In the genomic region with DNA sequence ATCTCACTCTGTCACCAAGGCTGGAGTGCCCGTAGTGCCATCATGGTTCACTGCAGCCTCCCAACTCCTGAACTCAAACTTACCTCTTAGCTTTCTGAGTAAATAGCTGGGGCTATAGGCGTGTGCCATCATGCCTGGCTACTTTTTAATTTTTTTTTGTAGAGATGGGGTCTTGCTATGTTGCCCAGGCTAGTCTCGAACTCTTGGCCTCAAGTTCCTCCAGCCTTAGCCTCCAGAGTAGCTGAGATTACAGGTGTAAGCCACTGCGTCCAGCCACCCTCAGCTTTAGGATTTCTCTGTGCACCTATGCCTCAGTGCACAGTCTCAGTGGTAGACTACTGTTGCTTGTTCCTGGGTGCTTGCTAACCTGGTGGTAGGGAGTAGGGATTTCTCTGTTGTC, we compare ENCODE assay signal across 17 cellular contexts. TPM values are rescaled to one million over a fixed set of nuclear protein-coding genes. Genes with fewer than 3 reads are reported as not detected.
A peak's percentile ranks its signal among the peaks of the same experiment; 100 is the strongest.
DNase-seq lines count a peak whose midpoint lies in the region; ATAC-seq and TF ChIP-seq lines count a peak whose summit lies in the region.
"Had no signal": no experiment of that assay in that cellular context is flagged by ENCODE, and none has a peak within 500 bp of the region (broad histone marks: within the 10 kb centered on the region; RNA-seq: fewer than 3 reads in every experiment).

No MANE protein-coding gene starts in this region.

- no TSS peak for BruUV-seq in Caco-2 (replicated peaks; lab: Mats Ljungman, UMichigan)

- TF ChIP-seq CTCF in CD4-positive, alpha-beta T cell (IDR thresholded peaks at IDR 0.05) = no peak
- no peak for TF ChIP-seq CTCF in Caco-2 (IDR thresholded peaks at IDR 0.05; ENCODE audit: insufficient read depth in 1 of 2, low read depth in 1 of 2, low read length in 1 of 2, severe bottlenecking in 1 of 2, unreplicated experiment in 1 of 2)
- no peak for TF ChIP-seq CTCF in osteocyte (IDR thresholded peaks at IDR 0.05)

- no peak for ATAC-seq in CD4-positive, alpha-beta T cell (ENCODE audit: poor library complexity)
- ATAC-seq in activated T-helper 17 cell treated with anti-CD3 and anti-CD28 coated beads, Interleukin-2, amount 50 U/mL, for 72 hours (replicated peaks) = no peak
- ATAC-seq in HG02852 (IDR thresholded peaks at IDR 0.05; ENCODE audit: unreplicated experiment) (no peak), HG02642 (IDR thresholded peaks at IDR 0.05; ENCODE audit: poor library complexity, unreplicated experiment) (no peak)
- ATAC-seq: left lung, upper lobe of right lung had no signal

- peak overlapping the region; percentile 94 for H3K27ac Mint-ChIP-seq in CD4-positive, alpha-beta T cell
- peak overlapping the region; percentile 85 for H3K27ac Mint-ChIP-seq in Caco-2 (ENCODE audit: unreplicated experiment)
- H3K27ac Mint-ChIP-seq in activated T-helper 17 cell treated with anti-CD3 and anti-CD28 coated beads, Interleukin-2, amount 50 U/mL, for 72 hours = peak overlapping the region; percentile 90
- peak overlapping the region; percentile 57 for H3K27ac Mint-ChIP-seq in osteocyte (ENCODE audit: unreplicated experiment)

- CTCF ChIA-PET in CD4-positive, alpha-beta T cell (lab: Charles Lee) = interaction anchor here (1.3 to 3.9 kb wide), 4 partner anchors 8 to 59 kb away, joined by 4 to 23 read pairs (median 12); no protein-coding TSS in a partner anchor
- CTCF ChIA-PET in Caco-2 (lab: Charles Lee) = no interaction called here

- intact Hi-C loops in CD4-positive, alpha-beta T cell (cut with DNase I, micrococcal nuclease) = no loop called here
- intact Hi-C loops in Caco-2 (cut with micrococcal nuclease; ENCODE audit: unreplicated experiment) = loop anchor here (5.0 kb wide), 1 partner anchor 43 kb away; a partner anchor contains a TSS

- H3K9me3 ChIP-seq in CD4-positive, alpha-beta T cell (ENCODE audit: control insufficient read depth, low read length) = no peaks in the 10 kb centered on the region
- H3K9me3 ChIP-seq in Caco-2 = no peaks in the 10 kb centered on the region
- H3K9me3 ChIP-seq: BE2C, colonic mucosa, left lung, ovary, upper lobe of right lung had no signal

- no peak overlapping the region for H3K4me3 ChIP-seq in Caco-2 (ENCODE audit: low read depth, low read length)
- H3K4me3 ChIP-seq: colonic mucosa, left lung, ovary, upper lobe of right lung had no signal

- peak overlapping the region; percentile 77 for H3K4me3 Mint-ChIP-seq in CD4-positive, alpha-beta T cell
- no peak overlapping the region for H3K4me3 Mint-ChIP-seq in Caco-2 (ENCODE audit: unreplicated experiment)
- peak overlapping the region; percentile 71 for H3K4me3 Mint-ChIP-seq in activated T-helper 17 cell treated with anti-CD3 and anti-CD28 coated beads, Interleukin-2, amount 50 U/mL, for 72 hours
- H3K4me3 Mint-ChIP-seq in osteocyte (ENCODE audit: unreplicated experiment) = no peak overlapping the region

- H3K27me3 ChIP-seq in CD4-positive, alpha-beta T cell (ENCODE audit: control insufficient read depth, insufficient read depth, low read length) = no peaks in the 10 kb centered on the region
- no peaks in the 10 kb centered on the region for H3K27me3 ChIP-seq in Caco-2 (replicated peaks; ENCODE audit: control insufficient read depth, insufficient read depth, low read length)
- H3K27me3 ChIP-seq: BE2C, colonic mucosa, left lung, ovary, upper lobe of right lung had no signal

- peak overlapping the region; percentile 71 for H3K27ac ChIP-seq in CD4-positive, alpha-beta T cell (ENCODE audit: low read depth, low read length)
- H3K27ac ChIP-seq: colonic mucosa, left lung, ovary, upper lobe of right lung had no signal

- peaks cover 58% of the 10 kb centered on the region for H3K4me1 ChIP-seq in Caco-2

- H3K36me3 ChIP-seq in Caco-2 (ENCODE audit: control insufficient read depth, insufficient read depth, low read length) = peaks cover 4% of the 10 kb centered on the region
- H3K36me3 ChIP-seq: colonic mucosa, ovary had no signal

- peaks cover 75% of the 10 kb centered on the region for H3K36me3 Mint-ChIP-seq in CD4-positive, alpha-beta T cell (ENCODE audit: low read depth)
- peaks cover 94% of the 10 kb centered on the region for H3K36me3 Mint-ChIP-seq in Caco-2 (ENCODE audit: insufficient read depth, unreplicated experiment)
- H3K36me3 Mint-ChIP-seq in activated T-helper 17 cell treated with anti-CD3 and anti-CD28 coated beads, Interleukin-2, amount 50 U/mL, for 72 hours (ENCODE audit: low read depth) = peaks cover 97% of the 10 kb centered on the region
- H3K36me3 Mint-ChIP-seq in osteocyte (ENCODE audit: unreplicated experiment) = peaks cover 6% of the 10 kb centered on the region

- DNase-seq in CD4-positive, alpha-beta T cell = no peak
- DNase-seq in Caco-2 (no peak), osteocyte (ENCODE audit: extremely low spot score, unreplicated experiment) (no peak), NCI-H226 (no peak), KG1 (lab: John Stamatoyannopoulos, UW) (no peak)
- DNase-seq: activated CD4-positive, CD25-positive, alpha-beta regulatory T cell; BE2C; colonic mucosa; foreskin melanocyte; left lung; NCI-H1105; ovary; stimulated activated CD4-positive, alpha-beta T cell treated with anti-CD3 and anti-CD28 coated beads, Interleukin-4, amount 100 ng/mL, for 1 hour; upper lobe of right lung had no signal

- POLR2A ChIA-PET in CD4-positive, alpha-beta T cell (lab: Charles Lee) = interaction anchor here (1.1 to 12.9 kb wide), 3 partner anchors 16 to 185 kb away, joined by 4 to 271 read pairs (median 7); a partner anchor contains a TSS
- POLR2A ChIA-PET in Caco-2 (lab: Charles Lee) = interaction anchor here (0.7 to 2.3 kb wide), 2 partner anchors 41 to 185 kb away, joined by 3 to 7 read pairs; a partner anchor contains a TSS

- H3K27me3 Mint-ChIP-seq in CD4-positive, alpha-beta T cell = no peaks in the 10 kb centered on the region
- H3K27me3 Mint-ChIP-seq in Caco-2 (ENCODE audit: insufficient read depth, unreplicated experiment) = no peaks in the 10 kb centered on the region
- no peaks in the 10 kb centered on the region for H3K27me3 Mint-ChIP-seq in activated T-helper 17 cell treated with anti-CD3 and anti-CD28 coated beads, Interleukin-2, amount 50 U/mL, for 72 hours
- H3K27me3 Mint-ChIP-seq in osteocyte (ENCODE audit: unreplicated experiment) = no peaks in the 10 kb centered on the region

- no peaks in the 10 kb centered on the region for H3K9me3 Mint-ChIP-seq in CD4-positive, alpha-beta T cell
- H3K9me3 Mint-ChIP-seq in Caco-2 (ENCODE audit: unreplicated experiment) (no peaks in the 10 kb centered on the region), osteocyte (ENCODE audit: unreplicated experiment) (no peaks in the 10 kb centered on the region)
- no peaks in the 10 kb centered on the region for H3K9me3 Mint-ChIP-seq in activated T-helper 17 cell treated with anti-CD3 and anti-CD28 coated beads, Interleukin-2, amount 50 U/mL, for 72 hours

- H3K4me1 Mint-ChIP-seq in CD4-positive, alpha-beta T cell (ENCODE audit: low read depth) = peaks cover 91% of the 10 kb centered on the region
- H3K4me1 Mint-ChIP-seq in Caco-2 (ENCODE audit: low read depth, unreplicated experiment) (peaks cover 16% of the 10 kb centered on the region), osteocyte (ENCODE audit: unreplicated experiment) (peaks cover 27% of the 10 kb centered on the region)
- H3K4me1 Mint-ChIP-seq in activated T-helper 17 cell treated with anti-CD3 and anti-CD28 coated beads, Interleukin-2, amount 50 U/mL, for 72 hours = peaks cover 48% of the 10 kb centered on the region

RNA-seq across cellular contexts. Expression of a gene that starts 5.5 kb away (rescaled TPM):
- total RNA-seq in CD4-positive, alpha-beta T cell = 100 to 1,000 TPM; 187 to 197 TPM
- 236 and 267 TPM in 2 replicates for total RNA-seq in Caco-2 (2022)
- 10 to 100 TPM; 65.6 to 99.0 TPM for total RNA-seq in activated T-helper 17 cell treated with anti-CD3 and anti-CD28 coated beads, Interleukin-2, amount 50 U/mL, for 72 hours
- 50.7 and 52.9 TPM in 2 replicates for total RNA-seq in osteocyte

RNA-seq across cellular contexts. Expression of a gene that starts 24.6 kb away (rescaled TPM):
- total RNA-seq in CD4-positive, alpha-beta T cell = 1 to 10 TPM; 4.3 to 4.7 TPM
- 33.2 and 33.4 TPM in 2 replicates for total RNA-seq in Caco-2 (2022)
- total RNA-seq in activated T-helper 17 cell treated with anti-CD3 and anti-CD28 coated beads, Interleukin-2, amount 50 U/mL, for 72 hours = 10 to 100 TPM; 11.2 to 15.5 TPM
- total RNA-seq in osteocyte = 25.9 and 27.9 TPM in 2 replicates

RNA-seq across cellular contexts. Expression of a gene that starts 33.9 kb away (rescaled TPM):
- not detected for total RNA-seq in CD4-positive, alpha-beta T cell
- 109 and 110 TPM in 2 replicates for total RNA-seq in Caco-2 (2022)
- total RNA-seq in activated T-helper 17 cell treated with anti-CD3 and anti-CD28 coated beads, Interleukin-2, amount 50 U/mL, for 72 hours = under 1 TPM; 0.13 to 0.15 TPM
- total RNA-seq in osteocyte = 0.16 and 0.24 TPM in 2 replicates

RNA-seq across cellular contexts. Expression of a gene that starts 41.0 kb away (rescaled TPM):
- total RNA-seq in CD4-positive, alpha-beta T cell = 10 to 100 TPM; 29.0 to 32.1 TPM
- total RNA-seq in Caco-2 (2022) (34.0 and 34.2 TPM in 2 replicates), osteocyte (14.2 and 18.4 TPM in 2 replicates)
- total RNA-seq in activated T-helper 17 cell treated with anti-CD3 and anti-CD28 coated beads, Interleukin-2, amount 50 U/mL, for 72 hours = 10 to 100 TPM; 21.3 to 21.8 TPM

RNA-seq across cellular contexts. Expression of a gene that starts 41.0 kb away (rescaled TPM):
- 10 to 100 TPM; 46.3 to 51.0 TPM for total RNA-seq in CD4-positive, alpha-beta T cell
- 156 and 166 TPM in 2 replicates for total RNA-seq in Caco-2 (2022)
- total RNA-seq in activated T-helper 17 cell treated with anti-CD3 and anti-CD28 coated beads, Interleukin-2, amount 50 U/mL, for 72 hours = 10 to 100 TPM; 53.3 to 57.8 TPM
- 38.4 and 43.5 TPM in 2 replicates for total RNA-seq in osteocyte

Comparison
In these comparisons a context has a peak if more than half of its experiments do, and no peak if none do; other contexts are left out.
1. H3K4me3 Mint-ChIP-seq: peak in CD4-positive, alpha-beta T cell (single experiment) and activated T-helper 17 cell treated with anti-CD3 and anti-CD28 coated beads, Interleukin-2, amount 50 U/mL, for 72 hours (single experiment); none in Caco-2 (single experiment) and osteocyte (single experiment).
2. RNA of a gene that starts 33.9 kb away (total RNA-seq): 109 to 110 TPM in Caco-2; 0.16 to 0.24 TPM in osteocyte, not detected in CD4-positive, alpha-beta T cell and 0.13 to 0.15 TPM in activated T-helper 17 cell treated with anti-CD3 and anti-CD28 coated beads, Interleukin-2, amount 50 U/mL, for 72 hours; every median in the first group is over 10 times any median in the second.
3. Peak in every context shown above with its lines, with median percentiles within 50 percentile points of each other: H3K27ac Mint-ChIP-seq.